ENCODE assay signal across 30 cellular contexts in the genomic region with DNA sequence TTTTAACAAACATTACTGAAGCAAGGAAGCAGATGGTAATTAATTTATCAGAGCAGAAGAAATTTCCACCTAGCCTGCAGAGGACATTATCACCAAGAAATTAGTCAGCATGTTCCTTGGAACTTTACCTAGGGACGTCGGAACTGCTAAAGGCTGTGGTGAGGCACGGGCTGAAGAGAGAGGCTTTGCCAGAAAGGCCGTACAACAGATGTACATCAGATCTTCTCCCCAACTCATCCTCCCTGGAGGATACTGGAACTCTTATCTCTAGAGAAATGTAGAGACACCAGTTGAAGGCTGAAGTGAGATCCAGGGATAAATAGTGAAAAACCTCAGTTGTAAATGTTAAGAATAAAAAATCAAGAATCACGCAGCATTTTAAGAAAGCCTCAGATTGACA.
"Had no signal": no experiment of that assay in that cellular context is flagged by ENCODE, and none has a peak within 500 bp of the region (broad histone marks: within the 10 kb centered on the region; RNA-seq: fewer than 3 reads in every experiment).

No MANE protein-coding gene starts in this region.

- DNase-seq: activated CD4-positive, alpha-beta memory T cell treated with anti-CD3 and anti-CD28 coated beads, Interleukin-2, amount 10 ng/mL, durations not matched to agents 7 days and 5 days; activated CD4-positive, alpha-beta T cell treated with anti-CD3 and anti-CD28 coated beads for 1 hour; activated CD4-positive, alpha-beta T cell treated with anti-CD3 and anti-CD28 coated beads for 4 hours; activated CD4-positive, alpha-beta T cell treated with anti-CD3 and anti-CD28 coated beads, Interleukin-2, amount 10 ng/mL, durations not matched to agents 7 days and 5 days; activated CD4-positive, alpha-beta T cell treated with anti-CD3 and anti-CD28 coated beads, Interleukin-2, amount 50 U/mL, for 4 hours; activated CD8-positive, alpha-beta memory T cell treated with anti-CD3 and anti-CD28 coated beads, Interleukin-2, amount 50 U/mL, for 48 hours; activated gamma-delta T cell; activated naive CD4-positive, alpha-beta T cell; activated naive CD4-positive, alpha-beta T cell treated with anti-CD3 and anti-CD28 coated beads, Interleukin-2, amount 50 U/mL, for 16 hours; activated T-cell treated with anti-CD3 and anti-CD28 coated beads for 4 hours; activated T-cell treated with anti-CD3 and anti-CD28 coated beads, Interleukin-2, amount 50 U/mL, for 24 hours; activated T-cell treated with anti-CD3 and anti-CD28 coated beads, Interleukin-2, amount 50 U/mL, for 72 hours; amniotic stem cell; anterior cingulate cortex; brain microvascular endothelial cell; cortex of kidney; dermis blood vessel endothelial cell; effector CD4-positive, alpha-beta T cell; effector memory CD8-positive, alpha-beta T cell; esophagus squamous epithelium; foreskin melanocyte; heart right ventricle; T-helper 2 cell had no signal

- H3K4me3 ChIP-seq: esophagus squamous epithelium, gastroesophageal sphincter, heart right ventricle had no signal

- H3K9me3 ChIP-seq: esophagus squamous epithelium, gastroesophageal sphincter had no signal

- H3K27me3 ChIP-seq: brain microvascular endothelial cell, esophagus squamous epithelium, gastroesophageal sphincter, heart right ventricle had no signal

- H3K36me3 ChIP-seq: brain microvascular endothelial cell, esophagus squamous epithelium, gastroesophageal sphincter, heart right ventricle had no signal

- H3K27ac ChIP-seq: brain microvascular endothelial cell, epithelial cell of prostate, esophagus squamous epithelium, gastroesophageal sphincter, heart right ventricle had no signal

- FAIRE-seq: astrocyte, bronchial epithelial cell, endometrium, endothelial cell of umbilical vein had no signal

- H3K4me1 ChIP-seq: gastroesophageal sphincter, heart right ventricle had no signal

- ATAC-seq: activated T-cell treated with anti-CD3 and anti-CD28 coated beads, Interleukin-2, amount 50 U/mL, for 72 hours; effector memory CD8-positive, alpha-beta T cell; gastroesophageal sphincter; heart right ventricle; WTC11 had no signal
